ENCODE assay signal across 12 cellular contexts in the genomic region with DNA sequence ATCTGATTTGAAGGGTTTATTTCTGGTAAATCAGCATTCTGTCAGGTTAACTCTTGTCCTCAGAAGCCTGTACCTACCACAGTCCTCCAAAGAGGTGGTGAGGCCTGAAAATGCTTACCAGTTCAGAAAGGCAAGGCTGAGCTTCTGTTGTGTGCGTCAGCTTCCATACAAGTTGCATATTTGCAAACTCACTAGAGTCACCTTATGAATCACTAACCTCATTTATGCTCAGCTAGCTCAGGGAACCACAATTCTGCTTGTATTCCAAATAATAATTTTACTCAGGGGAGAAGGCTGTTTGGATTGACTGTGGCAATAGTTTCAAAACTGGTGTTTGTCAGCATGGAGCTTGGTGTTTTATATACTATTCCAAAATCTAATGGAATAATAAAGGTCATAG.
DNase-seq lines count a peak whose midpoint lies in the region; TF ChIP-seq lines count a peak whose summit lies in the region.
"Had no signal": no experiment of that assay in that cellular context is flagged by ENCODE, and none has a peak within 500 bp of the region (broad histone marks: within the 10 kb centered on the region; RNA-seq: fewer than 3 reads in every experiment).

No MANE protein-coding gene starts in this region.

- H4K91ac ChIP-seq in mesenchymal stem cell (ENCODE audit: low read length): no peak overlapping the region

- H2BK15ac ChIP-seq in mesenchymal stem cell (ENCODE audit: low read depth, poor library complexity, severe bottlenecking): no peak overlapping the region

- no peak overlapping the region for H3K4me3 ChIP-seq in mammary epithelial cell (replicated peaks in 1 of 3; ENCODE audit: insufficient read depth in 1 of 3, low read depth in 2 of 3, low read length in 3 of 3)
- H3K4me3 ChIP-seq in mesenchymal stem cell (ENCODE audit: insufficient read depth in 1 of 2, low read depth in 1 of 2, low read length in 2 of 2): no peak overlapping the region
- H3K4me3 ChIP-seq in A673 (ENCODE audit: low read depth, low read length, poor library complexity, severe bottlenecking): no peak overlapping the region

- H3K27ac ChIP-seq in mammary epithelial cell (ENCODE audit: insufficient read depth, low read depth, low read length): peak overlapping the region; percentile 43
- peak overlapping the region; percentile 53 for H3K27ac ChIP-seq in mesenchymal stem cell (ENCODE audit: low read length, poor library complexity, severe bottlenecking)
- H3K27ac ChIP-seq in A673 (ENCODE audit: low read depth, low read length, poor library complexity, severe bottlenecking): no peak overlapping the region
- H3K27ac ChIP-seq: parathyroid adenoma had no signal

- no peak overlapping the region for H2AK5ac ChIP-seq in mesenchymal stem cell (ENCODE audit: low read length, severe bottlenecking)

- dilution Hi-C loops in mammary epithelial cell (cut with HindIII; ENCODE audit: low sequenced_read_pairs): no loop called here

- H3K36me3 ChIP-seq in mammary epithelial cell (ENCODE audit: insufficient read depth, low read length) (no peaks in the 10 kb centered on the region), mesenchymal stem cell (ENCODE audit: control insufficient read depth in 1 of 2, insufficient read depth in 2 of 2, low read depth in 1 of 2, low read length in 2 of 2) (peaks cover 16 to 42% of the 10 kb centered on the region in 2 experiments), A673 (ENCODE audit: insufficient read depth, low read length, poor library complexity, severe bottlenecking) (no peaks in the 10 kb centered on the region)

- no peak overlapping the region for H3K4ac ChIP-seq in mesenchymal stem cell (ENCODE audit: low read depth in 1 of 2, low read length in 2 of 2)

- peaks cover 19% of the 10 kb centered on the region for H3K79me1 ChIP-seq in mesenchymal stem cell (replicated peaks; ENCODE audit: low read length, poor library complexity, severe bottlenecking)

- POLR2A ChIA-PET in A673 (lab: Charles Lee; ENCODE audit: low non-redundant PET): no interaction called here

- H3K79me2 ChIP-seq in mammary epithelial cell (ENCODE audit: insufficient read depth, low read length): no peaks in the 10 kb centered on the region
- H3K79me2 ChIP-seq: parathyroid adenoma had no signal

- H3K18ac ChIP-seq in mesenchymal stem cell (ENCODE audit: low read depth in 1 of 2, low read length in 2 of 2): peak overlapping the region in 1 of 2 experiments; percentile 65

- H4K20me1 ChIP-seq in mammary epithelial cell (ENCODE audit: insufficient read depth, low read length): no peaks in the 10 kb centered on the region

- no peak overlapping the region for H4K8ac ChIP-seq in mesenchymal stem cell (ENCODE audit: low read length)

- H3K9ac ChIP-seq in mammary epithelial cell (ENCODE audit: insufficient read depth, low read length): no peak overlapping the region
- peak overlapping the region; percentile 72 for H3K9ac ChIP-seq in mesenchymal stem cell (ENCODE audit: low read length)
- H3K9ac ChIP-seq: parathyroid adenoma had no signal

- intact Hi-C loops in mammary epithelial cell (cut with micrococcal nuclease) (loop anchor here (10.0 kb wide), 1 partner anchor 146 kb away; no protein-coding TSS in a partner anchor), A673 (cut with micrococcal nuclease; ENCODE audit: unreplicated experiment) (no loop called here)

- no peak overlapping the region for H3K14ac ChIP-seq in mesenchymal stem cell (ENCODE audit: low read length in 2 of 2)

- DNase-seq in AG08395 (ENCODE audit: low spot score): peak; percentile 88
- DNase-seq in M059J (ENCODE audit: low read depth): peak; percentile 96
- peak; percentile 92 for DNase-seq in mammary epithelial cell
- DNase-seq in mesenchymal stem cell: peak; percentile 88
- DNase-seq in stimulated activated CD4-positive, alpha-beta T cell treated with anti-CD3 and anti-CD28 coated beads, Interleukin-12 subunit alpha, Interleukin-12 subunit beta, amount 100 ng/mL, for 4 hours: no peak
- no peak for DNase-seq in hypothalamus (lab: John Stamatoyannopoulos, UW)
- DNase-seq in SHP77 treated with DMSO at 0.1 percent for 48 hours (lab: John Stamatoyannopoulos, UW): no peak
- DNase-seq in A673 (ENCODE audit: low spot score): no peak
- DNase-seq: activated CD4-positive, CD25-positive, alpha-beta regulatory T cell; glutamatergic neuron; NCI-H446 had no signal

- TF ChIP-seq CTCF in mammary epithelial cell (conservative IDR thresholded peaks at IDR 0.05 in 1 of 2, IDR thresholded peaks at IDR 0.05 in 1 of 2; ENCODE audit: extremely low read depth in 1 of 2, insufficient read depth in 1 of 2, low read depth in 1 of 2, low read length in 2 of 2) (no peak), A673 (conservative IDR thresholded peaks at IDR 0.05; ENCODE audit: low read depth, low read length) (no peak)

- H3K9me3 ChIP-seq in mammary epithelial cell (replicated peaks; ENCODE audit: insufficient read depth, low read length) (no peaks in the 10 kb centered on the region), mesenchymal stem cell (ENCODE audit: control insufficient read depth, low read length) (no peaks in the 10 kb centered on the region), A673 (ENCODE audit: low read depth, low read length, poor library complexity, severe bottlenecking) (no peaks in the 10 kb centered on the region)

- CTCF ChIA-PET in mammary epithelial cell (lab: Charles Lee; ENCODE audit: low non-redundant PET) (no interaction called here), A673 (lab: Charles Lee) (no interaction called here)

- H2BK5ac ChIP-seq in mesenchymal stem cell (ENCODE audit: low read depth, low read length, poor library complexity, severe bottlenecking): no peak overlapping the region

- BruUV-seq in mammary epithelial cell (replicated peaks; lab: Mats Ljungman, UMichigan) (no TSS peak), A673 (replicated peaks; lab: Mats Ljungman, UMichigan) (no TSS peak)

- H3K27me3 ChIP-seq in mammary epithelial cell (ENCODE audit: insufficient read depth, low read length): no peaks in the 10 kb centered on the region
- H3K27me3 ChIP-seq in mesenchymal stem cell (ENCODE audit: control insufficient read depth in 1 of 2, insufficient read depth in 1 of 2, low read length in 2 of 2): no peaks in the 10 kb centered on the region
- H3K27me3 ChIP-seq in A673 (replicated peaks; ENCODE audit: insufficient read depth, low read depth, low read length, poor library complexity): no peaks in the 10 kb centered on the region

- H3K23ac ChIP-seq in mesenchymal stem cell (ENCODE audit: low read length in 2 of 2): no peak overlapping the region

- H3K4me1 ChIP-seq in mammary epithelial cell (ENCODE audit: insufficient read depth, low read length): peaks cover 24% of the 10 kb centered on the region
- peaks cover 5% of the 10 kb centered on the region for H3K4me1 ChIP-seq in mesenchymal stem cell (ENCODE audit: control insufficient read depth, insufficient read depth, low read depth, low read length)
- H3K4me1 ChIP-seq in A673 (ENCODE audit: insufficient read depth, low read length, poor library complexity, severe bottlenecking): no peaks in the 10 kb centered on the region
- H3K4me1 ChIP-seq: parathyroid adenoma had no signal

- peak overlapping the region in 1 of 2 experiments; percentile 25 for H2BK12ac ChIP-seq in mesenchymal stem cell (ENCODE audit: low read length in 2 of 2)

- H2AFZ ChIP-seq in mammary epithelial cell (ENCODE audit: low read depth, low read length) (peak overlapping the region; percentile 25), mesenchymal stem cell (ENCODE audit: low read depth, low read length) (no peak overlapping the region)
- H2AFZ ChIP-seq: parathyroid adenoma had no signal

- H3K4me2 ChIP-seq in mammary epithelial cell (ENCODE audit: insufficient read depth, low read depth, low read length): peak overlapping the region; percentile 13
- no peak overlapping the region for H3K4me2 ChIP-seq in mesenchymal stem cell (ENCODE audit: low read length, poor library complexity, severe bottlenecking)

- in situ Hi-C loops in mammary epithelial cell (cut with MboI; ENCODE audit: low sequenced_read_pairs in 2 of 2): no loop called here

- WGBS in mammary epithelial cell (ENCODE audit: low coverage, missing lambda C conversion rate): 11% methylated on average over 1 of the region's 1 CpG
- WGBS in mesenchymal stem cell: 25% methylated on average over 1 of the region's 1 CpG

- no peak overlapping the region for H2BK120ac ChIP-seq in mesenchymal stem cell (ENCODE audit: low read depth, low read length)

Comparison
In these comparisons a context has a peak if more than half of its experiments do, and no peak if none do; other contexts are left out.
1. DNase-seq: peak in AG08395 (single experiment), M059J (single experiment), mammary epithelial cell (single experiment) and mesenchymal stem cell (single experiment); none in stimulated activated CD4-positive, alpha-beta T cell treated with anti-CD3 and anti-CD28 coated beads, Interleukin-12 subunit alpha, Interleukin-12 subunit beta, amount 100 ng/mL, for 4 hours (single experiment), hypothalamus (0 of 51), SHP77 treated with DMSO at 0.1 percent for 48 hours (single experiment) and A673 (single experiment).